9 cellular contexts compared by ENCODE assay signal in the genomic region with DNA sequence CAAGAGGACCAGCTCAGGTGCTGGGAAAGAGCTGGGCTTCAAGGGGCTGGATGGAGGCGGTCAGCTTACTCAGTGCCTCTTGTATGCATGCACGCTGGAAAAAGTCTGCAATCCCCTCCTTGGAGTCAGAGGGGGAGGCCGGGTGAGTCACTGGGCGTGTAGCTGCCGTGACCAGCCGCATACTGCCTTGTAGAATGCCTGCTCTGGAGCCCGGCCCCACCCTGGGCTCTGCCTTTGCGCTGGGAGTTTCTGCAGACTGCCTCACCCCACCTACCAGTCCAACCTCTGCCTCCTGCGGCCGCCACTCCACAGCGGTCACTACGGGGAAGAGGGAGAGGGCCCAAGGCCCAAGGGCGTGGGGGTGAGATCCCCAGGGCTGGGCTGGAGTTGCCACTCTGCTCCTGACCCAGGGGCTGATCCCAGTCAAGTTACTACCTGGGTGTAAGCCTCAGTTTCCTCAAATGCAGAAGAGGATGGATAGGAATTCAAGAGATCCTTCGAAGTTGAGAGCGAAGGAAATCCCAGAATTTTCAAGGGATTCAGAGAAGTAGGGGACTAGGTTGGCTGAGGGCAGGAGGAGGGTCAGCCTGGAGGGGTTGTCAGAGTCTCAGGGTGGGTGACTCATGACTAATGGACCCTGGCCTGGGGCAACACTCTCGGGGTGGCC. TPM values are rescaled to one million over a fixed set of nuclear protein-coding genes. Genes with fewer than 3 reads are reported as not detected.
DNase-seq lines count a peak whose midpoint lies in the region; ATAC-seq, FAIRE-seq and TF ChIP-seq lines count a peak whose summit lies in the region.
"Had no signal": no experiment of that assay in that cellular context is flagged by ENCODE, and none has a peak within 500 bp of the region (broad histone marks: within the 10 kb centered on the region; RNA-seq: fewer than 3 reads in every experiment).

No MANE protein-coding gene starts in this region.

- POLR2A ChIA-PET in RWPE1 (lab: Yijun Ruan, JAX; ENCODE audit: low non-redundant PET), result no interaction called here

- no TSS peak for BruUV-seq in Calu3 (replicated peaks; lab: Mats Ljungman, UMichigan)

- no peaks in the 10 kb centered on the region for H3K36me3 ChIP-seq in pancreas

- no peak overlapping the region for H3K4me3 ChIP-seq in pancreas

- H3K36me3 Mint-ChIP-seq in Calu3 (ENCODE audit: insufficient read depth, unreplicated experiment), result peaks cover 11% of the 10 kb centered on the region

- CTCF ChIA-PET in Calu3 (lab: Charles Lee), result interaction anchor here (0.9 to 1.0 kb wide), 2 partner anchors 35 to 69 kb away, joined by 3 to 7 read pairs; no protein-coding TSS in a partner anchor
- CTCF ChIA-PET in RWPE1 (lab: Yijun Ruan, JAX), result interaction anchor here (0.9 kb wide), 1 partner anchor 79 kb away, joined by 3 read pairs; no protein-coding TSS in a partner anchor

- no peak overlapping the region for H3K4me3 Mint-ChIP-seq in Calu3 (ENCODE audit: low read depth, unreplicated experiment)

- H3K4me1 Mint-ChIP-seq in Calu3 (ENCODE audit: low read depth, unreplicated experiment), result peaks cover 27% of the 10 kb centered on the region

- WGBS in pancreas, 2 donors, result 56 to 60% methylated on average over 14 to 16 of the region's 16 CpGs

- FAIRE-seq in pancreas (lab: Jason Lieb, UNC), result no peak

- H3K27me3 Mint-ChIP-seq in Calu3 (ENCODE audit: unreplicated experiment), result peaks cover 4% of the 10 kb centered on the region

- no peaks in the 10 kb centered on the region for H3K9me3 ChIP-seq in pancreas

- TF ChIP-seq CTCF in Calu3 (IDR thresholded peaks at IDR 0.05; ENCODE audit: unreplicated experiment) (no peak), RWPE1 (conservative IDR thresholded peaks at IDR 0.05; ENCODE audit: low read depth) (no peak), pancreas (IDR thresholded peaks at IDR 0.05) (no peak)

- H3K27ac ChIP-seq in RWPE1 (peak overlapping the region; percentile 95), pancreas (peak overlapping the region in 2 of 4 donors; percentile 44 to 67)
- H3K27ac ChIP-seq: KMS-11 had no signal

- intact Hi-C loops in Calu3 (cut with micrococcal nuclease; ENCODE audit: unreplicated experiment) (no loop called here), pancreas (cut with DNase I) (no loop called here)

- ATAC-seq in pancreas (peak; percentile 26 to 76 (median 61)), GM21619 (IDR thresholded peaks at IDR 0.05; ENCODE audit: unreplicated experiment) (no peak), GM18502 (IDR thresholded peaks at IDR 0.05; ENCODE audit: poor library complexity, unreplicated experiment) (no peak)

- no peaks in the 10 kb centered on the region for H3K9me3 Mint-ChIP-seq in Calu3 (ENCODE audit: low read depth, unreplicated experiment)

- peak overlapping the region; percentile 60 for H3K27ac Mint-ChIP-seq in Calu3 (ENCODE audit: unreplicated experiment)

- H3K27me3 ChIP-seq in pancreas, result peaks cover 0 to 3% (median 0%) of the 10 kb centered on the region in 4 donors

- H3K4me1 ChIP-seq in pancreas, result peaks cover 0 to 3% (median 0%) of the 10 kb centered on the region in 3 donors

- peak; percentile 80 for DNase-seq in Calu3
- DNase-seq in RWPE1 (ENCODE audit: low spot score), result peak; percentile 98
- DNase-seq in fibroblast of the conjunctiva (ENCODE audit: low read depth), result peak; percentile 94
- DNase-seq in pancreas, result peak in 3 of 6 donors; percentile 45 to 59 (median 46)
- DNase-seq in NCI-H1105 treated with DMSO at 0.1 percent for 48 hours (lab: John Stamatoyannopoulos, UW), result no peak
- DNase-seq in NK-92 treated with Interleukin-12 subunit alpha and Interleukin-12 subunit beta, amount 100 ng/mL, for 24 hours (lab: John Stamatoyannopoulos, UW), result no peak

RNA-seq across cellular contexts. Expression of gene MRGPRF, which starts 4.1 kb away (rescaled TPM):
- 0.14 and 0.15 TPM in 2 replicates for total RNA-seq in Calu3 (2022)
- 1 to 10 TPM in 4 of 6 donors, under 1 TPM in 2; 0.37 to 2.5 (median 1.4) TPM for total RNA-seq in pancreas
- 1 to 10 TPM; 4.0 to 4.2 TPM for polyA plus RNA-seq in pancreas

RNA-seq across cellular contexts. Expression of gene MRGPRD, which starts 28.1 kb away (rescaled TPM):
- total RNA-seq in Calu3 (2022) (not detected in 2 replicates), pancreas (not detected)
- polyA plus RNA-seq in pancreas, result not detected

RNA-seq across cellular contexts. Expression of gene TPCN2, which starts 39.8 kb away (rescaled TPM):
- total RNA-seq in Calu3 (2022) (21.9 and 24.3 TPM in 2 replicates), pancreas (10 to 100 TPM in 1 of 6 donors, 1 to 10 TPM in 5; 5.6 to 10.2 (median 9.0) TPM)
- polyA plus RNA-seq in pancreas, result 10 to 100 TPM; 11.2 to 13.5 TPM

Comparison
In these comparisons a context has a peak if more than half of its experiments do, and no peak if none do; other contexts are left out.
1. DNase-seq: peak in Calu3 (single experiment), RWPE1 (single experiment) and fibroblast of the conjunctiva (single experiment); none in NCI-H1105 treated with DMSO at 0.1 percent for 48 hours (single experiment) and NK-92 treated with Interleukin-12 subunit alpha and Interleukin-12 subunit beta, amount 100 ng/mL, for 24 hours (single experiment).
2. ATAC-seq: peak in pancreas (4 of 4); none in GM21619 (single experiment) and GM18502 (single experiment).